Comparison of ENCODE assay signal across 8 cellular contexts in the genomic region with DNA sequence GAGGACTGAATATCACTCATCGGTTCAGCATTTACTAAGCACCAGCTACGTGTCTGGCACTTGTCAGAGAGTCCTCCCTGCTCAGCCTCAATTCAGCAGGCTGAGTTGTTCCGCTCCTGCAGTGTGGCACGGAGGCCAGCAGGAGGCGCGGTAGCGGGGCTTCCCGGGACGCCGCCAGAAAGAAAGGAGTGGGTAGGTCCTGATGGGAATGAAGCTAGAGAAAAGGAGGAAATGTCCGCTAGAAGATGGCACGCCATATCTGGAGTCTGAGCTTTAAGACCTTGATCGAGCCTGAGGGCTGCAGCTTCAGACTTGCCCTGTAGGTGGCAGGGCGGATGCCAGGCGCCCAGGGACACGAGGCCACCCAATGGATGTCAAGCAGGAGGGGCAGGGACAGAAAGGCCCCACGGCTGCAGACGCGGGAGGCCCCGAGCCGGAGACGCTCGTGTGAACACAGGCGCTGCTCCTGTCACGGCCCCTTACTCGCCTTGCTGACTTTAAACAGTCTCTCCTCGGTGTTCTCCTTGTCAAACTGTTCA. TPM values are rescaled to one million over a fixed set of nuclear protein-coding genes. Genes with fewer than 3 reads are reported as not detected.
DNase-seq lines count a peak whose midpoint lies in the region; ATAC-seq and TF ChIP-seq lines count a peak whose summit lies in the region.

No MANE protein-coding gene starts in this region.

- H3K27me3 ChIP-seq in kidney epithelial cell (ENCODE audit: control insufficient read depth, insufficient read depth, low read length) = no peaks in the 10 kb centered on the region

- TF ChIP-seq CTCF in AG09319 (IDR thresholded peaks at IDR 0.05; ENCODE audit: low read depth, low read length) (no peak; the same call in none of the 2 replicates), LNCAP (IDR thresholded peaks at IDR 0.05) (peak; percentile 62), cardiac fibroblast (IDR thresholded peaks at IDR 0.05; ENCODE audit: low read depth, low read length) (peak; percentile 98), kidney epithelial cell (IDR thresholded peaks at IDR 0.05; ENCODE audit: insufficient read depth, low read length, poor library complexity, severe bottlenecking) (peak; percentile 99)

- peaks cover 4% of the 10 kb centered on the region for H3K36me3 ChIP-seq in kidney epithelial cell (ENCODE audit: control insufficient read depth, insufficient read depth, low read length)

- H3K4me3 ChIP-seq in cardiac fibroblast (replicated peaks in 1 of 2; ENCODE audit: low read depth in 2 of 2, low read length in 2 of 2) (no peak overlapping the region), kidney epithelial cell (ENCODE audit: low read depth, low read length) (no peak overlapping the region)

- peak; percentile 91 for DNase-seq in AG09319 (ENCODE audit: extremely low read depth, low read depth)
- DNase-seq in UCSD-AML1 (lab: John Stamatoyannopoulos, UW; ENCODE audit: unreplicated experiment) = peak; percentile 48
- peak; percentile 88 to 93 for DNase-seq in cardiac fibroblast (ENCODE audit: low read depth in 2 of 2)
- peak; percentile 47 for DNase-seq in kidney epithelial cell (ENCODE audit: low read depth)
- peak; percentile 51 to 53 (median 51) for DNase-seq in stimulated activated CD4-positive, alpha-beta T cell treated with anti-CD3 and anti-CD28 coated beads, Interleukin-12 subunit alpha, Interleukin-12 subunit beta, amount 100 ng/mL, for 48 hours (ENCODE audit: low read depth in 2 of 3, low spot score in 1 of 3)
- DNase-seq in NCI-H2107 (lab: John Stamatoyannopoulos, UW) = no peak

- peak; percentile 81 for ATAC-seq in GM18868 (IDR thresholded peaks at IDR 0.05; ENCODE audit: unreplicated experiment)

RNA-seq across cellular contexts. Expression of gene SERPINB6, which starts 18.7 kb away (rescaled TPM):
- 101 and 139 TPM in 2 replicates for total RNA-seq in kidney epithelial cell

RNA-seq across cellular contexts. Expression of gene NQO2, which starts 47.1 kb away (rescaled TPM):
- 10.7 and 19.2 TPM in 2 replicates for total RNA-seq in kidney epithelial cell

RNA-seq across cellular contexts. Expression of gene SERPINB9, which starts 49.5 kb away (rescaled TPM):
- 9.3 and 11.7 TPM in 2 replicates for total RNA-seq in kidney epithelial cell
